9 cellular contexts compared by ENCODE assay signal in the genomic region with DNA sequence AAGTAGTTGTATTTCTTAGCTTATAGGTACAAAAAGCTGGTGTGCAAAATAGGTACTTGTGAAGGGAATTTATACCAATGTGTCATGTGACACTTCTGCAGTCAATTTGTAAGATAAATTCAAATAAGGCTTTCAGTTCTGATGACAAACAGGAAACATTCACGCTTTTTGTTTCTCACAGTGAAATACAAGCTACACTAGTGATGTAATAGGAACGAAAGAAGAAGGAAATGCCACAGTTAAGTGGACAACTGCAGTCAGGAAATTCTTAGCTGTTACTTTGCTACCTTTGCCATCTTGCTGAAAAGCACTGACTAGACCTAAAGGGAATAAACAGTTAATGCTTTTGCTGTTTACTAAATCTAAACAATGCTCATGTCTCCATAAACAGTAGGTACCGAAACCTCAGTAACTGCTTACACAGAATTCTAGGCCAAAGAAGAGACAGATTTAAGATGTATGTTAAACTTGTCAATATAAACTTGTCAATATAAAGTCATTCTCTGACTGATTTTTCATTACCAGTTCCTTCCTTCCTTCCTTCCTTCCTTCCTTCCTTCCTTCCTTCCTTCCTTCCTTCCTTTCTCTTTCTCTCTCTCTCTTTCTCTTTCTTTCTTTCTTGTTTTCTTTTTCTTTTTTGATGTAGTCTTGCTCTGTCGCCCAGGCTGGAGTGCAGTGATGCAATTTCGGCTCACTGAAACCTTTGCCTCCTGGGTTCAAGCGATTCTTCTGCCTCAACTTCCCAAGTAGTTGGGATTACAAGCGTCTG.
DNase-seq lines count a peak whose midpoint lies in the region; ATAC-seq and TF ChIP-seq lines count a peak whose summit lies in the region.
"Had no signal": no experiment of that assay in that cellular context is flagged by ENCODE, and none has a peak within 500 bp of the region (broad histone marks: within the 10 kb centered on the region; RNA-seq: fewer than 3 reads in every experiment).

No MANE protein-coding gene starts in this region.

- H3K9me3 Mint-ChIP-seq in effector memory CD8-positive, alpha-beta T cell = no peaks in the 10 kb centered on the region

- H3K4me3 Mint-ChIP-seq in effector memory CD8-positive, alpha-beta T cell = peak overlapping the region in 1 of 2 donors; percentile 18

- H3K4me1 Mint-ChIP-seq in effector memory CD8-positive, alpha-beta T cell (ENCODE audit: low read depth in 2 of 2) = peaks cover 15 to 25% of the 10 kb centered on the region in 2 donors

- H3K27me3 ChIP-seq in GM06990 (replicated peaks; ENCODE audit: control insufficient read depth, insufficient read depth, low read length) (no peaks in the 10 kb centered on the region), brain microvascular endothelial cell (replicated peaks) (no peaks in the 10 kb centered on the region)
- H3K27me3 ChIP-seq: cardiac muscle cell had no signal

- DNase-seq in GM06990 (ENCODE audit: extremely low read depth, insufficient read length) (peak; percentile 43), cerebellar nuclear complex (lab: John Stamatoyannopoulos, UW) (no peak), brain microvascular endothelial cell (no peak), NCI-H345 (lab: John Stamatoyannopoulos, UW) (no peak)
- DNase-seq in effector memory CD8-positive, alpha-beta T cell = no peak
- no peak for DNase-seq in stimulated activated CD4-positive, alpha-beta T cell treated with anti-CD3 and anti-CD28 coated beads, Interleukin-15, amount 100 ng/mL, for 24 hours

- H3K4me3 ChIP-seq in GM06990 (replicated peaks; ENCODE audit: low read depth, low read length) (no peak overlapping the region), brain microvascular endothelial cell (ENCODE audit: low read depth, low read length) (no peak overlapping the region)
- H3K4me3 ChIP-seq: cardiac muscle cell had no signal

- in situ Hi-C loops in brain microvascular endothelial cell (cut with HindIII; ENCODE audit: low pct_ligation_motif_present, low sequenced_read_pairs) = no loop called here

- peaks cover 18% of the 10 kb centered on the region for H3K36me3 Mint-ChIP-seq in effector memory CD8-positive, alpha-beta T cell (ENCODE audit: insufficient read depth)

- no peak for TF ChIP-seq CTCF in GM06990 (IDR thresholded peaks at IDR 0.05; ENCODE audit: insufficient read depth, low read length, poor library complexity, severe bottlenecking)
- TF ChIP-seq CTCF in brain microvascular endothelial cell (IDR thresholded peaks at IDR 0.05; ENCODE audit: low read depth, low read length, missing control alignments) = no peak

- H3K27ac ChIP-seq in brain microvascular endothelial cell = no peak overlapping the region
- H3K27ac ChIP-seq: cardiac muscle cell had no signal

- ATAC-seq in GM21381 (IDR thresholded peaks at IDR 0.05; ENCODE audit: unreplicated experiment) (peak; percentile 85), HG03520 (IDR thresholded peaks at IDR 0.05; ENCODE audit: unreplicated experiment) (peak; percentile 97)
- peak; percentile 79 for ATAC-seq in effector memory CD8-positive, alpha-beta T cell (replicated peaks)

- H3K36me3 ChIP-seq in GM06990 (ENCODE audit: control insufficient read depth, insufficient read depth, low read length) (no peaks in the 10 kb centered on the region), brain microvascular endothelial cell (replicated peaks) (no peaks in the 10 kb centered on the region)
- H3K36me3 ChIP-seq: cardiac muscle cell had no signal

- H3K27ac Mint-ChIP-seq in effector memory CD8-positive, alpha-beta T cell = peak overlapping the region in 1 of 2 donors; percentile 55

- H3K27me3 Mint-ChIP-seq in effector memory CD8-positive, alpha-beta T cell = no peaks in the 10 kb centered on the region
